ENCODE assay signal across 8 cellular contexts in the genomic region with DNA sequence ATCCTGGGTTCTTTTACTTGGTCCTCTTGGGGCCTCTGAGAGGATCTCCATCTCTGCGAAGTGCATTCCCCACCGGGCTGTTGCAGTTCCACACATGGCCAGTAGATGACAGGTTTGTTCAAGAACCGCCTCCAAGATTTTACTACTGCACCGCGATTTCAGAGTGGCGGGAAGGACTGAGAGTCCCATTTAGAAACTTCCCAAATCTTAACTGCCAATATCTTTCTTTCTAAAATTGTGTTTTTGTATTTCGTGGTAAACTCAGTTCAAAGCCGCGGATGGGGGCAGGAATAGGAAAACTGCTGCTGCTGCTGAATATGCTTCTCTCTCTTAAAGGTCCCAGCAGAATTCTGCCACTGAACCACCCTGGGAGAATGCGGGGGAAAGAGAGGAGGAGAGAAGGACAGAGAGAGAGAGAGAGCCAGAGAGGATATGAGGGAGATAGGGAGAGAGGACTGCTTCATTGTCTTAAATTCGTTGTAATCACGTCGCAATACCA. TPM values are rescaled to one million over a fixed set of nuclear protein-coding genes. Genes with fewer than 3 reads are reported as not detected.
DNase-seq lines count a peak whose midpoint lies in the region; ATAC-seq and TF ChIP-seq lines count a peak whose summit lies in the region.

No MANE protein-coding gene starts in this region.

- CTCF ChIA-PET in SK-N-SH (lab: Yijun Ruan, JAX): interaction anchor here (0.8 to 3.9 kb wide), 16 partner anchors 8 to 453 kb away, joined by 3 to 40 read pairs (median 4); a partner anchor contains a TSS
- CTCF ChIA-PET in activated naive CD4-positive, alpha-beta T cell treated with anti-CD3 and anti-CD28 coated beads for 36 hours (lab: Charles Lee): interaction anchor here (1.0 to 4.4 kb wide), 10 partner anchors 12 to 384 kb away, joined by 3 to 48 read pairs (median 8); no protein-coding TSS in a partner anchor

- TF ChIP-seq EP300 in SK-N-SH (IDR thresholded peaks at IDR 0.05; ENCODE audit: borderline replicate concordance in 1 of 2, low read depth in 1 of 2, low read length in 1 of 2): no peak

- H3K4me1 ChIP-seq in Karpas-422 (ENCODE audit: low read length) (peaks cover 20% of the 10 kb centered on the region), SK-N-SH (ENCODE audit: control insufficient read depth in 1 of 2, insufficient read depth in 2 of 2, low read depth in 1 of 2, low read length in 1 of 2) (no peaks in the 10 kb centered on the region), upper lobe of right lung (peaks cover 8% of the 10 kb centered on the region)

- no peaks in the 10 kb centered on the region for H3K9me3 Mint-ChIP-seq in activated naive CD4-positive, alpha-beta T cell treated with anti-CD3 and anti-CD28 coated beads for 36 hours
- H3K9me3 Mint-ChIP-seq in glutamatergic neuron (ENCODE audit: unreplicated experiment): no peaks in the 10 kb centered on the region

- WGBS in SK-N-SH (ENCODE audit: low lambda C conversion rate): 2% methylated on average over 13 of the region's 13 CpGs

- peak; percentile 69 for TF ChIP-seq RAD21 in SK-N-SH (IDR thresholded peaks at IDR 0.05; ENCODE audit: low read length)

- intact Hi-C loops in activated naive CD4-positive, alpha-beta T cell treated with anti-CD3 and anti-CD28 coated beads for 36 hours (cut with micrococcal nuclease): loop anchor here (1.0 to 2.0 kb wide), 2 partner anchors 17 to 277 kb away; no protein-coding TSS in a partner anchor
- intact Hi-C loops in upper lobe of right lung (cut with DNase I): loop anchor here (10.0 kb wide), 1 partner anchor 279 kb away; no protein-coding TSS in a partner anchor

- peak; percentile 91 for TF ChIP-seq CTCF in SK-N-SH (IDR thresholded peaks at IDR 0.05)
- TF ChIP-seq CTCF in glutamatergic neuron (IDR thresholded peaks at IDR 0.05; ENCODE audit: partially characterized antibody, unreplicated experiment): peak; percentile 97
- peak; percentile 100 for TF ChIP-seq CTCF in upper lobe of right lung (IDR thresholded peaks at IDR 0.05)

- H3K36me3 ChIP-seq in Karpas-422 (ENCODE audit: insufficient read depth, low read length) (no peaks in the 10 kb centered on the region), SK-N-SH (replicated peaks in 1 of 2; ENCODE audit: control insufficient read depth in 1 of 2, insufficient read depth in 2 of 2, low read length in 1 of 2) (no peaks in the 10 kb centered on the region), upper lobe of right lung (no peaks in the 10 kb centered on the region)

- H3K27ac Mint-ChIP-seq in activated naive CD4-positive, alpha-beta T cell treated with anti-CD3 and anti-CD28 coated beads for 36 hours: no peak overlapping the region
- H3K27ac Mint-ChIP-seq in glutamatergic neuron (ENCODE audit: unreplicated experiment): no peak overlapping the region

- no peaks in the 10 kb centered on the region for H3K9me2 ChIP-seq in Karpas-422 (replicated peaks; ENCODE audit: insufficient read depth, low read length)
- no peaks in the 10 kb centered on the region for H3K9me2 ChIP-seq in SK-N-SH

- H3K9ac ChIP-seq in Karpas-422 (ENCODE audit: low read length) (peak overlapping the region; percentile 31; the same call in 1 of the 2 replicates), SK-N-SH (no peak overlapping the region)

- peaks cover 3% of the 10 kb centered on the region for H3F3A ChIP-seq in SK-N-SH (replicated peaks; ENCODE audit: insufficient read depth)

- H4K20me1 ChIP-seq in Karpas-422 (ENCODE audit: insufficient read depth, low read depth, low read length) (no peaks in the 10 kb centered on the region), SK-N-SH (ENCODE audit: insufficient read depth) (no peaks in the 10 kb centered on the region)

- H3K9me3 ChIP-seq in Karpas-422 (ENCODE audit: low read length): no peaks in the 10 kb centered on the region
- H3K9me3 ChIP-seq in SK-N-SH: no peaks in the 10 kb centered on the region
- H3K9me3 ChIP-seq in upper lobe of right lung: no peaks in the 10 kb centered on the region

- H3K27me3 Mint-ChIP-seq in activated naive CD4-positive, alpha-beta T cell treated with anti-CD3 and anti-CD28 coated beads for 36 hours (ENCODE audit: low read depth): peaks cover 34% of the 10 kb centered on the region
- peaks cover 2% of the 10 kb centered on the region for H3K27me3 Mint-ChIP-seq in glutamatergic neuron (ENCODE audit: unreplicated experiment)

- POLR2A ChIA-PET in SK-N-SH (lab: Yijun Ruan, JAX): no interaction called here

- H2AFZ ChIP-seq in Karpas-422 (ENCODE audit: low read length) (peak overlapping the region; percentile 72; the same call in 1 of the 2 replicates), SK-N-SH (ENCODE audit: low read depth) (peak overlapping the region; percentile 42; the same call in 1 of the 2 replicates)

- ATAC-seq in upper lobe of right lung (peak; percentile 92), GM18873 (IDR thresholded peaks at IDR 0.05; ENCODE audit: low FRiP score, unreplicated experiment) (no peak)

- no peaks in the 10 kb centered on the region for H3K27me3 ChIP-seq in Karpas-422 (ENCODE audit: low read length)
- H3K27me3 ChIP-seq in SK-N-SH (ENCODE audit: insufficient read depth): peaks cover 47% of the 10 kb centered on the region
- H3K27me3 ChIP-seq in upper lobe of right lung: peaks cover 46% of the 10 kb centered on the region

- H3K4me2 ChIP-seq in Karpas-422 (ENCODE audit: low read depth, low read length, poor library complexity, severe bottlenecking): peak overlapping the region; percentile 63
- peak overlapping the region; percentile 42; the same call in 1 of the 2 replicates for H3K4me2 ChIP-seq in SK-N-SH

- H3K27ac ChIP-seq in Karpas-422 (ENCODE audit: low read length) (no peak overlapping the region), SK-N-SH (ENCODE audit: low read depth in 2 of 2, low read length in 1 of 2) (no peak overlapping the region), upper lobe of right lung (no peak overlapping the region)

- peaks cover 7% of the 10 kb centered on the region for H3K4me1 Mint-ChIP-seq in activated naive CD4-positive, alpha-beta T cell treated with anti-CD3 and anti-CD28 coated beads for 36 hours (ENCODE audit: low read depth)
- no peaks in the 10 kb centered on the region for H3K4me1 Mint-ChIP-seq in glutamatergic neuron (ENCODE audit: low read depth, unreplicated experiment)

- H3K79me2 ChIP-seq in Karpas-422 (ENCODE audit: low read length) (no peaks in the 10 kb centered on the region), SK-N-SH (ENCODE audit: insufficient read depth) (no peaks in the 10 kb centered on the region)

- H3K4me3 Mint-ChIP-seq in activated naive CD4-positive, alpha-beta T cell treated with anti-CD3 and anti-CD28 coated beads for 36 hours: no peak overlapping the region
- no peak overlapping the region for H3K4me3 Mint-ChIP-seq in glutamatergic neuron (ENCODE audit: unreplicated experiment)

- DNase-seq in DMS53 treated with DMSO at 0.1 percent for 48 hours (lab: John Stamatoyannopoulos, UW; ENCODE audit: unreplicated experiment) (peak; percentile 66), Karpas-422 (peak; percentile 91), SK-N-SH (peak; percentile 50), glutamatergic neuron (peak; percentile 84), pons (ENCODE audit: low spot score) (peak; percentile 68), upper lobe of right lung (peak; percentile 81)
- peak; percentile 90 for DNase-seq in activated naive CD4-positive, alpha-beta T cell treated with anti-CD3 and anti-CD28 coated beads for 36 hours

- no peaks in the 10 kb centered on the region for H3K36me3 Mint-ChIP-seq in activated naive CD4-positive, alpha-beta T cell treated with anti-CD3 and anti-CD28 coated beads for 36 hours (ENCODE audit: low read depth)
- H3K36me3 Mint-ChIP-seq in glutamatergic neuron (ENCODE audit: unreplicated experiment): no peaks in the 10 kb centered on the region

- H3K4me3 ChIP-seq in Karpas-422 (ENCODE audit: low read length) (peak overlapping the region; percentile 37; the same call in 1 of the 2 replicates), SK-N-SH (ENCODE audit: low read depth in 2 of 2, low read length in 1 of 2) (no peak overlapping the region; a peak in 1 of 4 replicates), upper lobe of right lung (no peak overlapping the region)

RNA-seq across cellular contexts. Expression of a gene that starts 8.6 kb away (rescaled TPM):
- not detected in 2 replicates for total RNA-seq in Karpas-422 (2014; rRNA removed; shearing (Covaris generic); ENCODE audit: low replicate concordance)
- polyA plus RNA-seq in SK-N-SH (2012; rRNA removed): not detected in 2 replicates
- polyA plus RNA-seq in SK-N-SH (2012; cell fraction: cytosol; rRNA removed): not detected in 2 replicates
- not detected in 2 replicates for polyA plus RNA-seq in SK-N-SH (2012; cell fraction: nucleus; rRNA removed)
- not detected for total RNA-seq in activated naive CD4-positive, alpha-beta T cell treated with anti-CD3 and anti-CD28 coated beads for 36 hours
- total RNA-seq in glutamatergic neuron (ENCODE audit: unreplicated experiment) (not detected), upper lobe of right lung (not detected)

RNA-seq across cellular contexts. Expression of a gene that starts 24.1 kb away (rescaled TPM):
- total RNA-seq in Karpas-422 (2014; rRNA removed; shearing (Covaris generic); ENCODE audit: low replicate concordance): 1,241 and 1,934 TPM in 2 replicates
- 0.10 TPM in 1 of 2 replicates, not detected in the other for polyA plus RNA-seq in SK-N-SH (2012; rRNA removed)
- polyA plus RNA-seq in SK-N-SH (2012; cell fraction: cytosol; rRNA removed): not detected in 2 replicates
- not detected in 2 replicates for polyA plus RNA-seq in SK-N-SH (2012; cell fraction: nucleus; rRNA removed)
- 1 to 10 TPM; 1.1 to 1.6 TPM for total RNA-seq in activated naive CD4-positive, alpha-beta T cell treated with anti-CD3 and anti-CD28 coated beads for 36 hours
- total RNA-seq in glutamatergic neuron (ENCODE audit: unreplicated experiment) (not detected), upper lobe of right lung (1,444 TPM)

RNA-seq across cellular contexts. Expression of a gene that starts 43.9 kb away (rescaled TPM):
- total RNA-seq in Karpas-422 (2014; rRNA removed; shearing (Covaris generic); ENCODE audit: low replicate concordance): not detected in 2 replicates
- not detected in 2 replicates for polyA plus RNA-seq in SK-N-SH (2012; rRNA removed)
- polyA plus RNA-seq in SK-N-SH (2012; cell fraction: cytosol; rRNA removed): not detected in 2 replicates
- not detected in 2 replicates for polyA plus RNA-seq in SK-N-SH (2012; cell fraction: nucleus; rRNA removed)
- total RNA-seq in activated naive CD4-positive, alpha-beta T cell treated with anti-CD3 and anti-CD28 coated beads for 36 hours: not detected
- not detected for total RNA-seq in glutamatergic neuron (ENCODE audit: unreplicated experiment)
- total RNA-seq in upper lobe of right lung: not detected

Comparison
In these comparisons a context has a peak if more than half of its experiments do, and no peak if none do; other contexts are left out.
1. RNA of a gene that starts 24.1 kb away (total RNA-seq): 1,241 to 1,934 TPM in Karpas-422 and 1,444 TPM in upper lobe of right lung (single experiment); 1.1 to 1.6 TPM in activated naive CD4-positive, alpha-beta T cell treated with anti-CD3 and anti-CD28 coated beads for 36 hours and not detected in glutamatergic neuron (single experiment); every median in the first group is over 100 times any median in the second.
2. Peak in every context shown above with its lines, with median percentiles within 50 percentile points of each other: DNase-seq and CTCF ChIP-seq.